15 cellular contexts compared by ENCODE assay signal in genomic region chr1:248820041-248820585, GRCh38. TPM values are rescaled to one million over a fixed set of nuclear protein-coding genes. Genes with fewer than 3 reads are reported as not detected.
DNase-seq lines count a peak whose midpoint lies in the region; ATAC-seq lines count a peak whose summit lies in the region.
"Had no signal": no experiment of that assay in that cellular context is flagged by ENCODE, and none has a peak within 500 bp of the region (broad histone marks: within the 10 kb centered on the region; RNA-seq: fewer than 3 reads in every experiment).

No MANE protein-coding gene starts in this region.

- peaks cover 63 to 98% (median 82%) of the 10 kb centered on the region in 4 donors for H3K4me1 Mint-ChIP-seq in CD4-positive, alpha-beta memory T cell
- H3K4me1 Mint-ChIP-seq in activated T-helper 1 cell treated with anti-CD3 and anti-CD28 coated beads, Interleukin-12 subunit alpha, Interleukin-12 subunit beta, Interleukin-2, Interleukin-4 antibody, amounts not matched to agents 30 ng/mL and 10 ng/mL and 1 ng/mL, durations not matched to agents 14 hours and 24 hours and 36 hours (ENCODE audit: low read depth) = peaks cover 80% of the 10 kb centered on the region
- H3K4me1 Mint-ChIP-seq in naive thymus-derived CD4-positive, alpha-beta T cell = peaks cover 71 to 99% (median 96%) of the 10 kb centered on the region in 7 donors

- POLR2A ChIA-PET in CD4-positive, alpha-beta memory T cell (lab: Charles Lee; ENCODE audit: partially characterized antibody) = interaction anchor here (1.2 to 1.9 kb wide), 2 partner anchors 20 to 39 kb away, joined by 4 to 8 read pairs; partner anchors contain the start of gene ZNF692
- POLR2A ChIA-PET in naive thymus-derived CD4-positive, alpha-beta T cell (lab: Charles Lee) = interaction anchor here (0.7 to 0.8 kb wide), 2 partner anchors 35 to 54 kb away, joined by 3 to 4 read pairs; no protein-coding TSS in a partner anchor

- H3K27ac ChIP-seq in ACC112 (ENCODE audit: low read depth, low read length) = peak overlapping the region; percentile 72
- no peak overlapping the region for H3K27ac ChIP-seq in CD4-positive, alpha-beta memory T cell (ENCODE audit: low read depth, low read length)
- no peak overlapping the region for H3K27ac ChIP-seq in naive thymus-derived CD4-positive, alpha-beta T cell (ENCODE audit: low read depth, low read length)
- H3K27ac ChIP-seq: psoas muscle had no signal

- intact Hi-C loops in CD4-positive, alpha-beta memory T cell (cut with micrococcal nuclease) = no loop called here
- intact Hi-C loops in activated T-helper 1 cell treated with anti-CD3 and anti-CD28 coated beads, Interleukin-12 subunit alpha, Interleukin-12 subunit beta, Interleukin-2, Interleukin-4 antibody, amounts not matched to agents 30 ng/mL and 10 ng/mL and 1 ng/mL, durations not matched to agents 14 hours and 24 hours and 36 hours (cut with micrococcal nuclease) = no loop called here
- intact Hi-C loops in naive thymus-derived CD4-positive, alpha-beta T cell (cut with micrococcal nuclease) = no loop called here

- H3K9me3 ChIP-seq in CD4-positive, alpha-beta memory T cell (ENCODE audit: control insufficient read depth in 1 of 2, low read length in 2 of 2) = no peaks in the 10 kb centered on the region
- H3K9me3 ChIP-seq in naive thymus-derived CD4-positive, alpha-beta T cell (ENCODE audit: control insufficient read depth in 2 of 3, low read length in 3 of 3) = no peaks in the 10 kb centered on the region
- no peaks in the 10 kb centered on the region for H3K9me3 ChIP-seq in HAP-1
- H3K9me3 ChIP-seq: psoas muscle had no signal

- H2AFZ ChIP-seq in ACC112 (ENCODE audit: low read length, unreplicated experiment) = no peak overlapping the region

- no peaks in the 10 kb centered on the region for H3K27me3 Mint-ChIP-seq in CD4-positive, alpha-beta memory T cell
- no peaks in the 10 kb centered on the region for H3K27me3 Mint-ChIP-seq in activated T-helper 1 cell treated with anti-CD3 and anti-CD28 coated beads, Interleukin-12 subunit alpha, Interleukin-12 subunit beta, Interleukin-2, Interleukin-4 antibody, amounts not matched to agents 30 ng/mL and 10 ng/mL and 1 ng/mL, durations not matched to agents 14 hours and 24 hours and 36 hours (ENCODE audit: insufficient read depth)
- H3K27me3 Mint-ChIP-seq in naive thymus-derived CD4-positive, alpha-beta T cell = no peaks in the 10 kb centered on the region

- in situ Hi-C loops in HAP-1 (cut with MboI; ENCODE audit: low sequenced_read_pairs) = no loop called here

- H3K4me3 Mint-ChIP-seq in CD4-positive, alpha-beta memory T cell = peak overlapping the region in 4 of 8 donors; percentile 27 to 53 (median 45)
- H3K4me3 Mint-ChIP-seq in activated T-helper 1 cell treated with anti-CD3 and anti-CD28 coated beads, Interleukin-12 subunit alpha, Interleukin-12 subunit beta, Interleukin-2, Interleukin-4 antibody, amounts not matched to agents 30 ng/mL and 10 ng/mL and 1 ng/mL, durations not matched to agents 14 hours and 24 hours and 36 hours = no peak overlapping the region
- peak overlapping the region in 5 of 10 donors; percentile 12 to 95 (median 38) for H3K4me3 Mint-ChIP-seq in naive thymus-derived CD4-positive, alpha-beta T cell

- ATAC-seq in naive thymus-derived CD4-positive, alpha-beta T cell = no peak
- ATAC-seq in HG02610 (IDR thresholded peaks at IDR 0.05; ENCODE audit: unreplicated experiment) = no peak
- no peak for ATAC-seq in GM18861 (IDR thresholded peaks at IDR 0.05; ENCODE audit: unreplicated experiment)
- ATAC-seq: left lobe of liver, psoas muscle had no signal

- H3K36me3 ChIP-seq in ACC112 (ENCODE audit: insufficient read depth, low read length) (peaks cover 10% of the 10 kb centered on the region; the same call in 1 of the 2 replicates), HAP-1 (replicated peaks) (peaks cover 32% of the 10 kb centered on the region)
- H3K36me3 ChIP-seq in CD4-positive, alpha-beta memory T cell (ENCODE audit: insufficient read depth, low read length) = peaks cover 33% of the 10 kb centered on the region
- peaks cover 0 to 27% (median 4%) of the 10 kb centered on the region in 3 experiments for H3K36me3 ChIP-seq in naive thymus-derived CD4-positive, alpha-beta T cell (ENCODE audit: control insufficient read depth in 2 of 3, insufficient read depth in 3 of 3, low read length in 3 of 3)

- CTCF ChIA-PET in CD4-positive, alpha-beta memory T cell (lab: Charles Lee; ENCODE audit: partially characterized antibody) = interaction anchor here (0.7 kb wide), 1 partner anchor 489 kb away, joined by 5 read pairs; no protein-coding TSS in a partner anchor
- CTCF ChIA-PET in naive thymus-derived CD4-positive, alpha-beta T cell (lab: Charles Lee) = no interaction called here

- H3K36me3 Mint-ChIP-seq in CD4-positive, alpha-beta memory T cell = peaks cover 25 to 75% of the 10 kb centered on the region in 2 donors
- peaks cover 41% of the 10 kb centered on the region for H3K36me3 Mint-ChIP-seq in activated T-helper 1 cell treated with anti-CD3 and anti-CD28 coated beads, Interleukin-12 subunit alpha, Interleukin-12 subunit beta, Interleukin-2, Interleukin-4 antibody, amounts not matched to agents 30 ng/mL and 10 ng/mL and 1 ng/mL, durations not matched to agents 14 hours and 24 hours and 36 hours (ENCODE audit: low read depth)
- peaks cover 0 to 43% (median 27%) of the 10 kb centered on the region in 5 donors for H3K36me3 Mint-ChIP-seq in naive thymus-derived CD4-positive, alpha-beta T cell

- H3K9me3 Mint-ChIP-seq in CD4-positive, alpha-beta memory T cell = no peaks in the 10 kb centered on the region
- no peaks in the 10 kb centered on the region for H3K9me3 Mint-ChIP-seq in activated T-helper 1 cell treated with anti-CD3 and anti-CD28 coated beads, Interleukin-12 subunit alpha, Interleukin-12 subunit beta, Interleukin-2, Interleukin-4 antibody, amounts not matched to agents 30 ng/mL and 10 ng/mL and 1 ng/mL, durations not matched to agents 14 hours and 24 hours and 36 hours
- no peaks in the 10 kb centered on the region for H3K9me3 Mint-ChIP-seq in naive thymus-derived CD4-positive, alpha-beta T cell

- DNase-seq in CD4-positive, alpha-beta memory T cell = no peak
- DNase-seq in activated T-helper 1 cell treated with anti-CD3 and anti-CD28 coated beads, Interleukin-12 subunit alpha, Interleukin-12 subunit beta, Interleukin-2, Interleukin-4 antibody, amounts not matched to agents 30 ng/mL and 10 ng/mL and 1 ng/mL, durations not matched to agents 14 hours and 24 hours and 36 hours (ENCODE audit: low spot score) = no peak
- DNase-seq in naive thymus-derived CD4-positive, alpha-beta T cell = peak in 1 of 9 donors; percentile 10
- DNase-seq in HAP-1 (ENCODE audit: low spot score in 2 of 2) = no peak
- DNase-seq: activated naive CD4-positive, alpha-beta T cell treated with anti-CD3 and anti-CD28 coated beads, Interleukin-2, amount 50 U/mL, for 16 hours; brain microvascular endothelial cell; DMS79 treated with DMSO at 0.1 percent for 48 hours; foreskin fibroblast; NCI-H2029 treated with DMSO at 0.1 percent for 48 hours; NCI-H510A treated with DMSO at 0.1 percent for 48 hours; psoas muscle had no signal

- H3K79me2 ChIP-seq in ACC112 (ENCODE audit: control insufficient read depth, insufficient read depth, low read length, unreplicated experiment) = peaks cover 59% of the 10 kb centered on the region

- H3K27me3 ChIP-seq in ACC112 (ENCODE audit: insufficient read depth, low read length) = no peaks in the 10 kb centered on the region
- no peaks in the 10 kb centered on the region for H3K27me3 ChIP-seq in CD4-positive, alpha-beta memory T cell (ENCODE audit: insufficient read depth, low read length)
- H3K27me3 ChIP-seq in naive thymus-derived CD4-positive, alpha-beta T cell (ENCODE audit: control insufficient read depth in 2 of 2, insufficient read depth in 2 of 2, low read length in 2 of 2) = no peaks in the 10 kb centered on the region
- H3K27me3 ChIP-seq in HAP-1 (ENCODE audit: low read depth) = no peaks in the 10 kb centered on the region
- H3K27me3 ChIP-seq: brain microvascular endothelial cell had no signal

- peak overlapping the region in 5 of 7 donors; percentile 34 to 82 (median 64) for H3K27ac Mint-ChIP-seq in CD4-positive, alpha-beta memory T cell
- H3K27ac Mint-ChIP-seq in activated T-helper 1 cell treated with anti-CD3 and anti-CD28 coated beads, Interleukin-12 subunit alpha, Interleukin-12 subunit beta, Interleukin-2, Interleukin-4 antibody, amounts not matched to agents 30 ng/mL and 10 ng/mL and 1 ng/mL, durations not matched to agents 14 hours and 24 hours and 36 hours = peak overlapping the region; percentile 45
- H3K27ac Mint-ChIP-seq in naive thymus-derived CD4-positive, alpha-beta T cell = peak overlapping the region in 6 of 9 donors; percentile 36 to 89 (median 82)

- H3K4me3 ChIP-seq in ACC112 (ENCODE audit: low read depth, low read length) = no peak overlapping the region
- no peak overlapping the region for H3K4me3 ChIP-seq in CD4-positive, alpha-beta memory T cell (ENCODE audit: low read length in 2 of 2)
- no peak overlapping the region for H3K4me3 ChIP-seq in naive thymus-derived CD4-positive, alpha-beta T cell (ENCODE audit: low read length)
- H3K4me3 ChIP-seq in HAP-1 = no peak overlapping the region
- H3K4me3 ChIP-seq: psoas muscle had no signal

- peaks cover 49% of the 10 kb centered on the region for H3K4me1 ChIP-seq in ACC112 (ENCODE audit: control insufficient read depth, insufficient read depth, low read length, unreplicated experiment)
- peaks cover 91% of the 10 kb centered on the region for H3K4me1 ChIP-seq in CD4-positive, alpha-beta memory T cell (ENCODE audit: insufficient read depth, low read length)
- peaks cover 43 to 87% of the 10 kb centered on the region in 2 donors for H3K4me1 ChIP-seq in naive thymus-derived CD4-positive, alpha-beta T cell (ENCODE audit: control insufficient read depth in 2 of 2, insufficient read depth in 2 of 2, low read length in 2 of 2)
- no peaks in the 10 kb centered on the region; the same call in 1 of the 2 replicates for H3K4me1 ChIP-seq in HAP-1

RNA-seq across cellular contexts. Expression of gene SH3BP5L, which starts 5.6 kb away (rescaled TPM):
- 10 to 100 TPM; 40.9 to 43.4 TPM for total RNA-seq in CD4-positive, alpha-beta memory T cell
- 1 to 10 TPM in 1 of 2 donors, under 1 TPM in 1; 0.77 to 4.4 TPM for polyA plus RNA-seq in CD4-positive, alpha-beta memory T cell
- total RNA-seq in activated T-helper 1 cell treated with anti-CD3 and anti-CD28 coated beads, Interleukin-12 subunit alpha, Interleukin-12 subunit beta, Interleukin-2, Interleukin-4 antibody, amounts not matched to agents 30 ng/mL and 10 ng/mL and 1 ng/mL, durations not matched to agents 14 hours and 24 hours and 36 hours = 29.0 and 30.9 TPM in 2 replicates
- 10 to 100 TPM; 22.5 to 51.1 (median 33.3) TPM for total RNA-seq in naive thymus-derived CD4-positive, alpha-beta T cell
- 1 to 10 TPM; 4.4 to 7.3 TPM for polyA plus RNA-seq in naive thymus-derived CD4-positive, alpha-beta T cell

RNA-seq across cellular contexts. Expression of gene ZNF672, which starts 17.9 kb away (rescaled TPM):
- total RNA-seq in CD4-positive, alpha-beta memory T cell = 10 to 100 TPM; 39.7 to 42.8 TPM
- polyA plus RNA-seq in CD4-positive, alpha-beta memory T cell = 10 to 100 TPM; 12.4 to 29.2 TPM
- 42.3 and 45.2 TPM in 2 replicates for total RNA-seq in activated T-helper 1 cell treated with anti-CD3 and anti-CD28 coated beads, Interleukin-12 subunit alpha, Interleukin-12 subunit beta, Interleukin-2, Interleukin-4 antibody, amounts not matched to agents 30 ng/mL and 10 ng/mL and 1 ng/mL, durations not matched to agents 14 hours and 24 hours and 36 hours
- 10 to 100 TPM; 28.7 to 49.8 (median 42.7) TPM for total RNA-seq in naive thymus-derived CD4-positive, alpha-beta T cell
- 10 to 100 TPM; 16.6 to 33.7 TPM for polyA plus RNA-seq in naive thymus-derived CD4-positive, alpha-beta T cell

RNA-seq across cellular contexts. Expression of gene ZNF692, which starts 38.8 kb away (rescaled TPM):
- 10 to 100 TPM; 70.8 to 74.8 TPM for total RNA-seq in CD4-positive, alpha-beta memory T cell
- polyA plus RNA-seq in CD4-positive, alpha-beta memory T cell = 10 to 100 TPM; 10.9 to 13.0 TPM
- 89.6 and 91.0 TPM in 2 replicates for total RNA-seq in activated T-helper 1 cell treated with anti-CD3 and anti-CD28 coated beads, Interleukin-12 subunit alpha, Interleukin-12 subunit beta, Interleukin-2, Interleukin-4 antibody, amounts not matched to agents 30 ng/mL and 10 ng/mL and 1 ng/mL, durations not matched to agents 14 hours and 24 hours and 36 hours
- 10 to 100 TPM; 44.5 to 87.5 (median 68.0) TPM for total RNA-seq in naive thymus-derived CD4-positive, alpha-beta T cell
- 10 to 100 TPM in 1 of 2 donors, 1 to 10 TPM in 1; 7.6 to 13.7 TPM for polyA plus RNA-seq in naive thymus-derived CD4-positive, alpha-beta T cell
